ENCODE assay signal across 7 cellular contexts in the genomic region with DNA sequence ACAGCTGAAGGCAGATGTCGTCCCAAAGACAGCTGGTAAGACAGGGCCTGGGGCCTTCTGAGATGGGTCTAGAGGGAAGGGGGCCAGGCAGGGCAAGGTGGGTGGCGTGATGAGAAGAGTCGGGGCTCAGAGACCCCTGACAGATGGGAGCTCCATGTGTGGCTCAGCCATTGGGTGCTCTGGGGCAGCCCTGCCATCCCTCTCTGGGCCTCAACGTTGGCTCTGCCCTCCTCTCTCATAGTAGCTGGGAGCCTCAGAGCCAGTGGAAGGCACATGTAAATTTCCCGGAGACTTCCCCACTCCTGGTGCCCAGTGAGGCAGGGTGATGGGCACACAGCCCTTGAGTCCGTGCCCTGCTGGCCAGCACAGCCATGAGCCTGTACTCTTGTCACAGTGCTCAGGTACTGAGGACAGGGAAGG. TPM values are rescaled to one million over a fixed set of nuclear protein-coding genes. Genes with fewer than 3 reads are reported as not detected.
DNase-seq lines count a peak whose midpoint lies in the region; ATAC-seq, FAIRE-seq and TF ChIP-seq lines count a peak whose summit lies in the region.

No MANE protein-coding gene starts in this region.

- H3K36me3 ChIP-seq in GM23248 (ENCODE audit: low read depth), result peaks cover 47% of the 10 kb centered on the region
- peaks cover 43 to 48% (median 46%) of the 10 kb centered on the region in 3 donors for H3K36me3 ChIP-seq in skeletal muscle tissue (ENCODE audit: control insufficient read depth in 3 of 3, insufficient read depth in 3 of 3, low read length in 3 of 3)

- peak overlapping the region; percentile 90 for H3K4me3 Mint-ChIP-seq in T-helper 17 cell

- no peaks in the 10 kb centered on the region for H3K9me2 ChIP-seq in GM23248 (ENCODE audit: insufficient read depth)

- peaks cover 53% of the 10 kb centered on the region for H3K79me2 ChIP-seq in GM23248 (ENCODE audit: insufficient read depth)

- H3K4me1 ChIP-seq in GM23248 (ENCODE audit: insufficient read depth) (peaks cover 15% of the 10 kb centered on the region), skeletal muscle tissue (ENCODE audit: control insufficient read depth in 3 of 3, insufficient read depth in 3 of 3, low read length in 3 of 3) (peaks cover 12 to 36% (median 21%) of the 10 kb centered on the region in 3 donors)

- H3F3A ChIP-seq in GM23248 (ENCODE audit: insufficient read depth), result peaks cover 16% of the 10 kb centered on the region

- H3K4me3 ChIP-seq in GM23248 (peak overlapping the region; percentile 89), fibroblast of the aortic adventitia (ENCODE audit: low read depth, low read length) (peak overlapping the region; percentile 84), skeletal muscle tissue (ENCODE audit: low read length in 3 of 3) (no peak overlapping the region)

- in situ Hi-C loops in GM23248 (cut with MboI), result no loop called here

- H3K27ac Mint-ChIP-seq in T-helper 17 cell, result peak overlapping the region; percentile 92

- no peaks in the 10 kb centered on the region for H3K27me3 Mint-ChIP-seq in T-helper 17 cell

- WGBS in GM23248 (ENCODE audit: low coverage in 1 of 2, low lambda C conversion rate in 2 of 2, missing lambda C conversion rate in 2 of 2), 2 experiments, result 69 to 72% methylated on average over 6 of the region's 6 CpGs

- H4K20me1 ChIP-seq in GM23248 (ENCODE audit: insufficient read depth), result no peaks in the 10 kb centered on the region

- H3K27ac ChIP-seq in GM23248, result peak overlapping the region; percentile 81
- peak overlapping the region; percentile 90 for H3K27ac ChIP-seq in skeletal muscle tissue (ENCODE audit: low read depth, low read length)

- H3K9me3 ChIP-seq in GM23248 (ENCODE audit: low read depth) (no peaks in the 10 kb centered on the region), T-helper 17 cell (ENCODE audit: control insufficient read depth, low read length, poor library complexity, severe bottlenecking) (no peaks in the 10 kb centered on the region), skeletal muscle tissue (ENCODE audit: control insufficient read depth in 3 of 3, low read length in 3 of 3) (no peaks in the 10 kb centered on the region)

- FAIRE-seq in frontal cortex (lab: Jason Lieb, UNC), result no peak

- no peak for TF ChIP-seq CTCF in fibroblast of the aortic adventitia (IDR thresholded peaks at IDR 0.05; ENCODE audit: insufficient read depth, low read length)

- DNase-seq in GM23248 (no peak), T-helper 17 cell (no peak), fibroblast of the aortic adventitia (ENCODE audit: low read depth) (no peak), anterior cingulate cortex (lab: John Stamatoyannopoulos, UW) (no peak), frontal cortex (ENCODE audit: low spot score in 2 of 2) (no peak)

- H3K4me1 Mint-ChIP-seq in T-helper 17 cell, result peaks cover 28% of the 10 kb centered on the region

- no peaks in the 10 kb centered on the region for H3K27me3 ChIP-seq in GM23248 (replicated peaks; ENCODE audit: insufficient read depth)
- no peaks in the 10 kb centered on the region for H3K27me3 ChIP-seq in skeletal muscle tissue (ENCODE audit: control insufficient read depth in 3 of 3, insufficient read depth in 3 of 3, low read length in 3 of 3)

- peaks cover 10% of the 10 kb centered on the region for H3K36me3 Mint-ChIP-seq in T-helper 17 cell (ENCODE audit: low read depth)

- H3K9ac ChIP-seq in GM23248, result peak overlapping the region; percentile 97
- H3K9ac ChIP-seq in skeletal muscle tissue (ENCODE audit: low read depth in 1 of 3, low read length in 3 of 3), result peak overlapping the region in 2 of 3 donors; percentile 30 to 95

- ATAC-seq in T-helper 17 cell, result no peak
- ATAC-seq in HG03439 (IDR thresholded peaks at IDR 0.05; ENCODE audit: unreplicated experiment), result no peak

- H2AFZ ChIP-seq in GM23248, result no peak overlapping the region

- peak overlapping the region; percentile 92 for H3K4me2 ChIP-seq in GM23248 (ENCODE audit: unreplicated experiment)

RNA-seq across cellular contexts. Expression of a gene that starts 1.8 kb away (rescaled TPM):
- total RNA-seq in GM23248 (2014; rRNA removed; shearing (Covaris generic)), result 18.7 and 24.6 TPM in 2 replicates
- polyA plus RNA-seq in GM23248 (2016; fragmentation: Nextera tagmentation; extraction: Ambion mirVana), result 45.5 and 50.8 TPM in 2 replicates
- total RNA-seq in T-helper 17 cell (10 to 100 TPM; 59.4 to 82.3 TPM), fibroblast of the aortic adventitia (ENCODE audit: low replicate concordance) (29.6 and 36.1 TPM in 2 replicates), skeletal muscle tissue (9.9 TPM), frontal cortex (5.7 TPM)

Comparison
In these comparisons a context has a peak if more than half of its experiments do, and no peak if none do; other contexts are left out.
1. H3K4me3 ChIP-seq: peak in GM23248 (single experiment) and fibroblast of the aortic adventitia (single experiment); none in skeletal muscle tissue (0 of 3).